Comparison of ENCODE assay signal across 8 cellular contexts in genomic region chr10:33248638-33249037, GRCh38.
DNase-seq lines count a peak whose midpoint lies in the region; ATAC-seq and TF ChIP-seq lines count a peak whose summit lies in the region.

No MANE protein-coding gene starts in this region.

- DNase-seq in A673 (ENCODE audit: low spot score), result peak; percentile 12
- DNase-seq in NOMO-1 (lab: John Stamatoyannopoulos, UW; ENCODE audit: unreplicated experiment in 2 of 2), result peak; percentile 11 to 83
- DNase-seq in central memory CD4-positive, alpha-beta T cell, result peak; percentile 82
- no peak for DNase-seq in dorsolateral prefrontal cortex
- no peak for DNase-seq in NAMALWA (ENCODE audit: low spot score)

- CTCF ChIA-PET in A673 (lab: Charles Lee), result no interaction called here

- intact Hi-C loops in A673 (cut with micrococcal nuclease; ENCODE audit: unreplicated experiment) (no loop called here), dorsolateral prefrontal cortex (cut with DNase I) (no loop called here)

- H3K9ac ChIP-seq in skeletal muscle satellite cell (ENCODE audit: low read depth, low read length), result peak overlapping the region; percentile 49

- TF ChIP-seq CTCF in A673 (conservative IDR thresholded peaks at IDR 0.05; ENCODE audit: low read depth, low read length) (no peak), dorsolateral prefrontal cortex (IDR thresholded peaks at IDR 0.05 in 54 of 56, conservative IDR thresholded peaks at IDR 0.05 in 2 of 56; ENCODE audit: low read depth in 1 of 56, partially characterized antibody in 56 of 56) (no peak)

- ATAC-seq in GM19452 (IDR thresholded peaks at IDR 0.05; ENCODE audit: unreplicated experiment), result peak; percentile 69
- no peak for ATAC-seq in HG03280 (IDR thresholded peaks at IDR 0.05; ENCODE audit: unreplicated experiment)

- H3K27ac ChIP-seq in A673 (ENCODE audit: low read depth, low read length, poor library complexity, severe bottlenecking) (no peak overlapping the region), dorsolateral prefrontal cortex (no peak overlapping the region)

- no peak overlapping the region for H3K4me3 ChIP-seq in A673 (ENCODE audit: low read depth, low read length, poor library complexity, severe bottlenecking)
- H3K4me3 ChIP-seq in skeletal muscle satellite cell (ENCODE audit: low read length), result no peak overlapping the region
- no peak overlapping the region for H3K4me3 ChIP-seq in dorsolateral prefrontal cortex

- H3K36me3 ChIP-seq in A673 (ENCODE audit: insufficient read depth, low read length, poor library complexity, severe bottlenecking) (no peaks in the 10 kb centered on the region), skeletal muscle satellite cell (ENCODE audit: insufficient read depth, low read length) (peaks cover 87% of the 10 kb centered on the region)

- BruUV-seq in A673 (replicated peaks; lab: Mats Ljungman, UMichigan), result no TSS peak

- no peaks in the 10 kb centered on the region for H3K27me3 ChIP-seq in A673 (replicated peaks; ENCODE audit: insufficient read depth, low read depth, low read length, poor library complexity)
- no peaks in the 10 kb centered on the region for H3K27me3 ChIP-seq in skeletal muscle satellite cell (ENCODE audit: control insufficient read depth, insufficient read depth, low read length)
- no peaks in the 10 kb centered on the region for H3K27me3 ChIP-seq in dorsolateral prefrontal cortex

- H3K4me2 ChIP-seq in skeletal muscle satellite cell (ENCODE audit: low read length), result peak overlapping the region; percentile 35

- H3K4me1 ChIP-seq in A673 (ENCODE audit: insufficient read depth, low read length, poor library complexity, severe bottlenecking), result peaks cover 30% of the 10 kb centered on the region
- peaks cover 51% of the 10 kb centered on the region for H3K4me1 ChIP-seq in skeletal muscle satellite cell (ENCODE audit: control insufficient read depth, insufficient read depth, low read length)

- POLR2A ChIA-PET in A673 (lab: Charles Lee; ENCODE audit: low non-redundant PET), result no interaction called here

- no peaks in the 10 kb centered on the region for H3K9me3 ChIP-seq in A673 (ENCODE audit: low read depth, low read length, poor library complexity, severe bottlenecking)
- H3K9me3 ChIP-seq in skeletal muscle satellite cell (replicated peaks; ENCODE audit: low read length), result no peaks in the 10 kb centered on the region

Comparison
In these comparisons a context has a peak if more than half of its experiments do, and no peak if none do; other contexts are left out.
1. DNase-seq: peak in A673 (single experiment), NOMO-1 (2 of 2) and central memory CD4-positive, alpha-beta T cell (single experiment); none in dorsolateral prefrontal cortex (0 of 10) and NAMALWA (single experiment).